ENCODE assay signal across 9 cellular contexts in the genomic region with DNA sequence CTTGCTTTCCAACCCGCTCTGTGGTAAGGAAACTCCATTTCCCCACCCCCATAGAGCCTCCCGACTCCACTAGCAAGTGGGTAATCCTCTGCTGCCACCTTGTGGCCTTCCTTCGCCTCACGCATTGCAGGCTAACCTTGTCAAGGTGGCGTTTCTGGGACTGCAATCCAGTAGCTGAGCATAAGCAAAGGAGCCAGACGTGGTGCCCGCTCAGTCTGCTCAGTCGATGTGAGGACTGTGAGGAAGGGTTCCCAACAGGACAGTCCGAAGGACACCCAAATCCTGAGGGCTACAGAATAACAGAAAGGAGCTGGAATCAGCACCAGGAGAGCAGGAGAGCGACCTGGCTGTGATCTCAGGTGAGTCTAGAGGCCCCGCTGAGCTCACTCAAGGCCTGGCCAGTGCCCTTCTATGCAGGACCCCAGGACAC.
DNase-seq lines count a peak whose midpoint lies in the region; ATAC-seq and TF ChIP-seq lines count a peak whose summit lies in the region.
"Had no signal": no experiment of that assay in that cellular context is flagged by ENCODE, and none has a peak within 500 bp of the region (broad histone marks: within the 10 kb centered on the region; RNA-seq: fewer than 3 reads in every experiment).

No MANE protein-coding gene starts in this region.

- no peak overlapping the region for H3K27ac Mint-ChIP-seq in activated CD4-positive, alpha-beta T cell treated with anti-CD3 and anti-CD28 coated beads for 36 hours
- H3K27ac Mint-ChIP-seq: T-helper 1 cell treated with Interleukin-12 subunit alpha and Interleukin-12 subunit beta and Interleukin-4 antibody, amounts not matched to agents 30 μg/mL and 1 μg/mL, for 36 hours had no signal

- H3K9ac ChIP-seq in colonic mucosa (ENCODE audit: low read depth in 2 of 2, low read length in 2 of 2): no peak overlapping the region

- no peaks in the 10 kb centered on the region for H3K36me3 Mint-ChIP-seq in activated CD4-positive, alpha-beta T cell treated with anti-CD3 and anti-CD28 coated beads for 36 hours (ENCODE audit: low read depth)

- no peak overlapping the region for H3K4me3 Mint-ChIP-seq in activated CD4-positive, alpha-beta T cell treated with anti-CD3 and anti-CD28 coated beads for 36 hours
- H3K4me3 Mint-ChIP-seq: T-helper 1 cell treated with Interleukin-12 subunit alpha and Interleukin-12 subunit beta and Interleukin-4 antibody, amounts not matched to agents 30 μg/mL and 1 μg/mL, for 36 hours had no signal

- peaks cover 2% of the 10 kb centered on the region for H3K27me3 Mint-ChIP-seq in activated CD4-positive, alpha-beta T cell treated with anti-CD3 and anti-CD28 coated beads for 36 hours

- H3K27ac ChIP-seq in colonic mucosa (no peak overlapping the region), lower lobe of right lung (no peak overlapping the region)

- DNase-seq in BJ (ENCODE audit: low read depth): no peak
- peak; percentile 75 for DNase-seq in NCI-H345 treated with DMSO at 0.1 percent for 48 hours (lab: John Stamatoyannopoulos, UW; ENCODE audit: unreplicated experiment)
- peak; percentile 89 for DNase-seq in activated CD4-positive, alpha-beta T cell treated with anti-CD3 and anti-CD28 coated beads for 36 hours
- peak; percentile 89 for DNase-seq in colonic mucosa
- DNase-seq in lower lobe of right lung: peak; percentile 81
- DNase-seq in stimulated activated CD8-positive, alpha-beta memory T cell treated with anti-CD3 and anti-CD28 coated beads, Interleukin-15, amount 100 ng/mL, for 1 hour (ENCODE audit: low read depth): peak; percentile 55

- no peaks in the 10 kb centered on the region for H3K27me3 ChIP-seq in BJ (ENCODE audit: control insufficient read depth, insufficient read depth, low read length)
- H3K27me3 ChIP-seq in colonic mucosa: no peaks in the 10 kb centered on the region
- no peaks in the 10 kb centered on the region for H3K27me3 ChIP-seq in lower lobe of right lung (ENCODE audit: low read depth)

- ATAC-seq in GM18909 (IDR thresholded peaks at IDR 0.05; ENCODE audit: poor library complexity, unreplicated experiment) (peak; percentile 98), HG03108 (IDR thresholded peaks at IDR 0.05; ENCODE audit: unreplicated experiment) (peak; percentile 91), lower lobe of right lung (peak; percentile 86 to 90)
- peak; percentile 90 for ATAC-seq in activated CD4-positive, alpha-beta T cell treated with anti-CD3 and anti-CD28 coated beads for 36 hours

- H3K4me1 ChIP-seq in colonic mucosa: no peaks in the 10 kb centered on the region
- H3K4me1 ChIP-seq in lower lobe of right lung: no peaks in the 10 kb centered on the region

- intact Hi-C loops in activated CD4-positive, alpha-beta T cell treated with anti-CD3 and anti-CD28 coated beads for 36 hours (cut with DNase I, micrococcal nuclease): no loop called here
- intact Hi-C loops in colonic mucosa (cut with DNase I) (no loop called here), lower lobe of right lung (cut with DNase I) (no loop called here)

- H3K4me3 ChIP-seq in BJ (ENCODE audit: low read depth, low read length): no peak overlapping the region
- H3K4me3 ChIP-seq in colonic mucosa: no peak overlapping the region
- no peak overlapping the region for H3K4me3 ChIP-seq in lower lobe of right lung

- TF ChIP-seq CTCF in BJ (IDR thresholded peaks at IDR 0.05; ENCODE audit: insufficient read depth, low read depth, low read length): peak; percentile 96
- peak; percentile 91 for TF ChIP-seq CTCF in colonic mucosa (IDR thresholded peaks at IDR 0.05)
- peak; percentile 86 for TF ChIP-seq CTCF in lower lobe of right lung (IDR thresholded peaks at IDR 0.05)

- CTCF ChIA-PET in BJ (lab: Yijun Ruan, JAX): interaction anchor here (0.6 to 5.3 kb wide), 26 partner anchors 10 to 514 kb away, joined by 3 to 35 read pairs (median 4); no protein-coding TSS in a partner anchor
- CTCF ChIA-PET in activated CD4-positive, alpha-beta T cell treated with anti-CD3 and anti-CD28 coated beads for 36 hours (lab: Charles Lee): interaction anchor here (0.7 to 3.1 kb wide), 27 partner anchors 11 to 1384 kb away, joined by 3 to 26 read pairs (median 4); no protein-coding TSS in a partner anchor

- H3K9me3 Mint-ChIP-seq in activated CD4-positive, alpha-beta T cell treated with anti-CD3 and anti-CD28 coated beads for 36 hours (ENCODE audit: low read depth): no peaks in the 10 kb centered on the region
- H3K9me3 Mint-ChIP-seq: T-helper 1 cell treated with Interleukin-12 subunit alpha and Interleukin-12 subunit beta and Interleukin-4 antibody, amounts not matched to agents 30 μg/mL and 1 μg/mL, for 36 hours had no signal

- no peaks in the 10 kb centered on the region for H3K36me3 ChIP-seq in BJ (ENCODE audit: control insufficient read depth, insufficient read depth, low read length)
- no peaks in the 10 kb centered on the region for H3K36me3 ChIP-seq in colonic mucosa
- H3K36me3 ChIP-seq in lower lobe of right lung: no peaks in the 10 kb centered on the region

- no peaks in the 10 kb centered on the region for H3K4me1 Mint-ChIP-seq in activated CD4-positive, alpha-beta T cell treated with anti-CD3 and anti-CD28 coated beads for 36 hours

- POLR2A ChIA-PET in BJ (lab: Charles Lee): no interaction called here
- POLR2A ChIA-PET in activated CD4-positive, alpha-beta T cell treated with anti-CD3 and anti-CD28 coated beads for 36 hours (lab: Charles Lee): no interaction called here

- H3K9me3 ChIP-seq in colonic mucosa (no peaks in the 10 kb centered on the region), lower lobe of right lung (no peaks in the 10 kb centered on the region)
